In genomic region chr17:70636517-70637133, GRCh38 we compare ENCODE assay signal across 8 cellular contexts.
DNase-seq lines count a peak whose midpoint lies in the region; ATAC-seq, FAIRE-seq and TF ChIP-seq lines count a peak whose summit lies in the region.

No MANE protein-coding gene starts in this region.

- no peaks in the 10 kb centered on the region for H3K9me3 Mint-ChIP-seq in activated CD4-positive, alpha-beta T cell treated with anti-CD3 and anti-CD28 coated beads, Interleukin-2, amount 10 ng/mL, durations not matched to agents 24 days and 14 days

- no peaks in the 10 kb centered on the region for H3K4me1 Mint-ChIP-seq in activated CD4-positive, alpha-beta T cell treated with anti-CD3 and anti-CD28 coated beads, Interleukin-2, amount 10 ng/mL, durations not matched to agents 24 days and 14 days

- dilution Hi-C loops in endothelial cell of umbilical vein (cut with MboI; ENCODE audit: extremely low pct_ligation_motif_present, low sequenced_read_pairs), result no loop called here

- H4K20me1 ChIP-seq in PC-3 (ENCODE audit: low read length) (no peaks in the 10 kb centered on the region), endothelial cell of umbilical vein (replicated peaks; ENCODE audit: control insufficient read depth, extremely low read depth, insufficient read depth, low read length) (no peaks in the 10 kb centered on the region)

- H2AFZ ChIP-seq in PC-3 (ENCODE audit: low read length), result no peak overlapping the region
- H2AFZ ChIP-seq in endothelial cell of umbilical vein (ENCODE audit: low read depth, low read length), result no peak overlapping the region
- H2AFZ ChIP-seq in neuronal stem cell (ENCODE audit: low read length), result no peak overlapping the region

- H3K4me2 ChIP-seq in PC-3 (ENCODE audit: low read length) (no peak overlapping the region), endothelial cell of umbilical vein (ENCODE audit: insufficient read depth, low read length) (no peak overlapping the region), neuronal stem cell (ENCODE audit: insufficient read depth, low read length, poor library complexity, severe bottlenecking) (no peak overlapping the region)

- FAIRE-seq in endothelial cell of umbilical vein (lab: Jason Lieb, UNC), result peak; percentile 62

- no peak overlapping the region for H2BK15ac ChIP-seq in neuronal stem cell (ENCODE audit: low read length)

- no peak overlapping the region for H3K4me3 Mint-ChIP-seq in activated CD4-positive, alpha-beta T cell treated with anti-CD3 and anti-CD28 coated beads, Interleukin-2, amount 10 ng/mL, durations not matched to agents 24 days and 14 days

- intact Hi-C loops in activated CD4-positive, alpha-beta T cell treated with anti-CD3 and anti-CD28 coated beads, Interleukin-2, amount 10 ng/mL, durations not matched to agents 24 days and 14 days (cut with micrococcal nuclease), result loop anchor here (5.0 kb wide), 2 partner anchors 1481 to 1906 kb away; no protein-coding TSS in a partner anchor
- intact Hi-C loops in PC-3 (cut with micrococcal nuclease), result loop anchor here (2.0 to 5.0 kb wide), 5 partner anchors 131 to 1906 kb away; no protein-coding TSS in a partner anchor
- intact Hi-C loops in endothelial cell of umbilical vein (cut with micrococcal nuclease), result loop anchor here (1.0 to 10.0 kb wide), 4 partner anchors 329 to 1904 kb away; no protein-coding TSS in a partner anchor

- no peak; the same call in 1 of the 2 replicates for ATAC-seq in PC-3
- no peak for ATAC-seq in GM21737 (IDR thresholded peaks at IDR 0.05; ENCODE audit: unreplicated experiment)
- ATAC-seq in GM18873 (IDR thresholded peaks at IDR 0.05; ENCODE audit: low FRiP score, unreplicated experiment), result no peak

- no peak overlapping the region for H3K14ac ChIP-seq in neuronal stem cell (ENCODE audit: low read length)

- H3K18ac ChIP-seq in neuronal stem cell (ENCODE audit: low read length), result no peak overlapping the region

- no peak overlapping the region for H2BK12ac ChIP-seq in neuronal stem cell (ENCODE audit: low read length)

- H3K4me1 ChIP-seq in PC-3 (ENCODE audit: insufficient read depth, low read length), result no peaks in the 10 kb centered on the region
- H3K4me1 ChIP-seq in endothelial cell of umbilical vein (ENCODE audit: control insufficient read depth, extremely low read depth, insufficient read depth, low read length), result no peaks in the 10 kb centered on the region
- H3K4me1 ChIP-seq in neuronal stem cell (ENCODE audit: control insufficient read depth in 2 of 2, insufficient read depth in 1 of 2, low read depth in 1 of 2, low read length in 2 of 2), result peaks cover 0 to 13% of the 10 kb centered on the region in 2 donors

- H3K36me3 ChIP-seq in PC-3 (ENCODE audit: low read depth, low read length) (no peaks in the 10 kb centered on the region), endothelial cell of umbilical vein (ENCODE audit: control insufficient read depth in 2 of 2, extremely low read depth in 1 of 2, insufficient read depth in 2 of 2, low read length in 2 of 2) (no peaks in the 10 kb centered on the region), neuronal stem cell (replicated peaks in 1 of 2; ENCODE audit: control insufficient read depth in 2 of 2, insufficient read depth in 2 of 2, low read length in 2 of 2) (no peaks in the 10 kb centered on the region)

- H3K27me3 ChIP-seq in PC-3 (ENCODE audit: low read length) (peaks cover 68% of the 10 kb centered on the region), endothelial cell of umbilical vein (ENCODE audit: control insufficient read depth in 2 of 2, insufficient read depth in 2 of 2, low read length in 2 of 2) (peaks cover 2 to 8% of the 10 kb centered on the region in 2 experiments), neuronal stem cell (ENCODE audit: control insufficient read depth in 3 of 3, insufficient read depth in 3 of 3, low read depth in 1 of 3, low read length in 3 of 3) (no peaks in the 10 kb centered on the region)

- no peak overlapping the region for H2AK5ac ChIP-seq in neuronal stem cell (ENCODE audit: low read depth, low read length)

- no peak overlapping the region for H2BK5ac ChIP-seq in neuronal stem cell (ENCODE audit: low read length)

- H3K79me1 ChIP-seq in neuronal stem cell (ENCODE audit: low read depth, low read length), result no peaks in the 10 kb centered on the region

- WGBS in neuronal stem cell (ENCODE audit: extremely low coverage in 2 of 2, insufficient read length in 2 of 2, insufficient replicate concordance in 1 of 2), 2 donors, result no CpG with 5 or more reads among the region's 2 CpGs

- no peaks in the 10 kb centered on the region for H3K27me3 Mint-ChIP-seq in activated CD4-positive, alpha-beta T cell treated with anti-CD3 and anti-CD28 coated beads, Interleukin-2, amount 10 ng/mL, durations not matched to agents 24 days and 14 days

- peak; percentile 58 for DNase-seq in activated CD4-positive, alpha-beta T cell treated with anti-CD3 and anti-CD28 coated beads, Interleukin-2, amount 10 ng/mL, durations not matched to agents 24 days and 14 days
- DNase-seq in activated CD4-positive, alpha-beta T cell treated with anti-CD3 and anti-CD28 coated beads for 1 hour, result no peak
- peak; percentile 18 for DNase-seq in HS-5 (ENCODE audit: low read depth)
- DNase-seq in PC-3, result peak; percentile 80
- DNase-seq in endothelial cell of umbilical vein (ENCODE audit: low read depth, low spot score), result peak; percentile 61
- DNase-seq in neuronal stem cell (ENCODE audit: low spot score), result peak; percentile 40

- H3K9me3 ChIP-seq in PC-3 (ENCODE audit: low read length), result no peaks in the 10 kb centered on the region
- H3K9me3 ChIP-seq in endothelial cell of umbilical vein (replicated peaks; ENCODE audit: control insufficient read depth, insufficient read depth, low read length), result no peaks in the 10 kb centered on the region
- H3K9me3 ChIP-seq in neuronal stem cell (replicated peaks in 1 of 2; ENCODE audit: control insufficient read depth in 2 of 2, insufficient read depth in 1 of 2, low read depth in 1 of 2, low read length in 2 of 2), result peaks cover 0 to 8% of the 10 kb centered on the region in 2 donors

- TF ChIP-seq CTCF in PC-3 (conservative IDR thresholded peaks at IDR 0.05; ENCODE audit: low read depth, low read length), result peak; percentile 86
- peak; percentile 31 to 45 for TF ChIP-seq CTCF in endothelial cell of umbilical vein (IDR thresholded peaks at IDR 0.05; ENCODE audit: extremely low read depth in 1 of 2, insufficient read depth in 1 of 2, low read depth in 1 of 2, low read length in 2 of 2)

- H4K8ac ChIP-seq in neuronal stem cell (ENCODE audit: low read depth, low read length), result no peak overlapping the region

- no peaks in the 10 kb centered on the region for H3F3A ChIP-seq in PC-3 (ENCODE audit: low read length, unreplicated experiment)

- H3K27ac Mint-ChIP-seq in activated CD4-positive, alpha-beta T cell treated with anti-CD3 and anti-CD28 coated beads, Interleukin-2, amount 10 ng/mL, durations not matched to agents 24 days and 14 days, result no peak overlapping the region

- H3K4ac ChIP-seq in neuronal stem cell (ENCODE audit: low read length), result no peak overlapping the region

- H3K4me3 ChIP-seq in PC-3 (ENCODE audit: low read length), result no peak overlapping the region
- no peak overlapping the region for H3K4me3 ChIP-seq in endothelial cell of umbilical vein (replicated peaks in 1 of 3; ENCODE audit: insufficient read depth in 1 of 3, low read depth in 1 of 3, low read length in 3 of 3)
- no peak overlapping the region for H3K4me3 ChIP-seq in neuronal stem cell (ENCODE audit: low read length in 2 of 2)

- POLR2A ChIA-PET in PC-3 (lab: Charles Lee; ENCODE audit: unreplicated experiment) (no interaction called here), endothelial cell of umbilical vein (lab: Charles Lee) (no interaction called here)

- no peak overlapping the region for H2BK120ac ChIP-seq in neuronal stem cell (ENCODE audit: low read depth, low read length)

- CTCF ChIA-PET in PC-3 (lab: Charles Lee) (no interaction called here), endothelial cell of umbilical vein (lab: Charles Lee) (no interaction called here)

- no peaks in the 10 kb centered on the region for H3K9me2 ChIP-seq in PC-3 (replicated peaks; ENCODE audit: low read length)

- BruUV-seq in PC-3 (replicated peaks; lab: Mats Ljungman, UMichigan) (no TSS peak), endothelial cell of umbilical vein (replicated peaks; lab: Mats Ljungman, UMichigan) (no TSS peak)

- no peak for TF ChIP-seq POLR2A in endothelial cell of umbilical vein (IDR thresholded peaks at IDR 0.05; ENCODE audit: low read depth, low read length)

- H3K36me3 Mint-ChIP-seq in activated CD4-positive, alpha-beta T cell treated with anti-CD3 and anti-CD28 coated beads, Interleukin-2, amount 10 ng/mL, durations not matched to agents 24 days and 14 days (ENCODE audit: low read depth), result no peaks in the 10 kb centered on the region

- H3K23ac ChIP-seq in neuronal stem cell (ENCODE audit: low read depth, low read length, poor library complexity), result no peak overlapping the region

- H4K91ac ChIP-seq in neuronal stem cell (ENCODE audit: low read depth, low read length, poor library complexity), result no peak overlapping the region

- H3K79me2 ChIP-seq in PC-3 (ENCODE audit: low read length) (no peaks in the 10 kb centered on the region), endothelial cell of umbilical vein (ENCODE audit: control insufficient read depth, insufficient read depth, low read length) (no peaks in the 10 kb centered on the region)

- no peak overlapping the region for H3K27ac ChIP-seq in PC-3 (ENCODE audit: low read length)
- H3K27ac ChIP-seq in endothelial cell of umbilical vein (ENCODE audit: insufficient read depth, low read depth, low read length), result no peak overlapping the region
- H3K27ac ChIP-seq in neuronal stem cell (replicated peaks; ENCODE audit: low read length), result no peak overlapping the region

- H3K9ac ChIP-seq in PC-3 (ENCODE audit: low read length) (no peak overlapping the region), endothelial cell of umbilical vein (replicated peaks; ENCODE audit: extremely low read depth, insufficient read depth, low read length) (no peak overlapping the region), neuronal stem cell (ENCODE audit: low read depth, low read length, poor library complexity) (no peak overlapping the region)

- H3K9me1 ChIP-seq in endothelial cell of umbilical vein (replicated peaks; ENCODE audit: control insufficient read depth, extremely low read depth, insufficient read depth, low read length), result no peaks in the 10 kb centered on the region

TF ChIP-seq in endothelial cell of umbilical vein, 7 proteins besides CTCF, POLR2A, EP300 and RAD21:
- TF ChIP-seq POLR2AphosphoS5 (IDR thresholded peaks at IDR 0.05; ENCODE audit: insufficient read depth, low read depth, low read length), result no peak
